ENCODE assay signal across 22 cellular contexts in genomic region chr3:123804676-123805075, GRCh38.
"Had no signal": no experiment of that assay in that cellular context is flagged by ENCODE, and none has a peak within 500 bp of the region (broad histone marks: within the 10 kb centered on the region; RNA-seq: fewer than 3 reads in every experiment).

No MANE protein-coding gene starts in this region.

- H3K4me3 ChIP-seq: coronary artery, heart right ventricle, left ventricle myocardium inferior, lower lobe of right lung, spleen, testis, tibial nerve, upper lobe of right lung, vagina had no signal

- H3K4me3 Mint-ChIP-seq: memory B cell; naive B cell; nephron; stimulated activated naive B cell treated with anti-CD40 and anti-IgM and Interleukin-4, amounts not matched to agents 10 μg/mL and 1 μg/mL and 100 μg/mL, for 72 hours; stimulated activated naive CD8-positive, alpha-beta T cell treated with anti-CD3 and anti-CD28 coated beads, Interleukin-15, amount 100 ng/mL, for 72 hours had no signal

- H3K27me3 ChIP-seq: heart right ventricle, neutrophil, spleen, testis, tibial nerve, upper lobe of right lung, vagina had no signal

- H3K36me3 ChIP-seq: heart right ventricle, left ventricle myocardium inferior, lower lobe of right lung, neutrophil, spleen, tibial nerve, upper lobe of right lung, vagina had no signal

- H3K27ac Mint-ChIP-seq: memory B cell; naive B cell; nephron; stimulated activated naive B cell treated with anti-CD40 and anti-IgM and Interleukin-4, amounts not matched to agents 10 μg/mL and 1 μg/mL and 100 μg/mL, for 72 hours had no signal

- H3K4me1 Mint-ChIP-seq: memory B cell; naive B cell; stimulated activated naive B cell treated with anti-CD40 and anti-IgM and Interleukin-4, amounts not matched to agents 10 μg/mL and 1 μg/mL and 100 μg/mL, for 72 hours; stimulated activated naive CD8-positive, alpha-beta T cell treated with anti-CD3 and anti-CD28 coated beads, Interleukin-15, amount 100 ng/mL, for 72 hours had no signal

- H3K4me1 ChIP-seq: lower lobe of right lung had no signal

- H3K9me3 ChIP-seq: heart right ventricle, left ventricle myocardium inferior, lower lobe of right lung, neutrophil, spleen, testis, tibial nerve, upper lobe of right lung, vagina had no signal

- ATAC-seq: heart right ventricle; lower lobe of right lung; sciatic nerve; stimulated activated naive B cell treated with anti-CD40 and anti-IgM and Interleukin-4, amounts not matched to agents 10 μg/mL and 1 μg/mL and 100 μg/mL, for 72 hours; upper lobe of right lung had no signal

- H3K9me3 Mint-ChIP-seq: memory B cell; nephron; stimulated activated naive B cell treated with anti-CD40 and anti-IgM and Interleukin-4, amounts not matched to agents 10 μg/mL and 1 μg/mL and 100 μg/mL, for 72 hours; stimulated activated naive CD8-positive, alpha-beta T cell treated with anti-CD3 and anti-CD28 coated beads, Interleukin-15, amount 100 ng/mL, for 72 hours had no signal

- DNase-seq: effector CD8-positive, alpha-beta T cell; heart right ventricle; hypothalamus; left ventricle myocardium inferior; lower lobe of right lung; naive B cell; posterior cingulate gyrus; spleen; stimulated activated CD4-positive, alpha-beta T cell treated with anti-CD3 and anti-CD28 coated beads, Interleukin-15, amount 100 ng/mL, for 24 hours; stimulated activated CD4-positive, alpha-beta T cell treated with anti-CD3 and anti-CD28 coated beads, Interleukin-1b, Interleukin-23, amount 100 ng/mL, for 48 hours; stimulated activated CD4-positive, alpha-beta T cell treated with anti-CD3 and anti-CD28 coated beads, Interleukin-4, amount 100 ng/mL, for 24 hours; stimulated activated naive B cell treated with anti-CD40 and anti-IgM and Interleukin-4, amounts not matched to agents 10 μg/mL and 1 μg/mL and 100 μg/mL, for 72 hours; stimulated activated naive CD8-positive, alpha-beta T cell treated with anti-CD3 and anti-CD28 coated beads, Interleukin-15, amount 100 ng/mL, for 72 hours; testis; upper lobe of right lung had no signal

- H3K27ac ChIP-seq: coronary artery, heart right ventricle, left ventricle myocardium inferior, lower lobe of right lung, neutrophil, spleen, testis, tibial nerve, upper lobe of right lung, vagina had no signal

- H3K36me3 Mint-ChIP-seq: memory B cell; naive B cell; stimulated activated naive B cell treated with anti-CD40 and anti-IgM and Interleukin-4, amounts not matched to agents 10 μg/mL and 1 μg/mL and 100 μg/mL, for 72 hours had no signal
